ENCODE assay signal across 8 cellular contexts in the genomic region with DNA sequence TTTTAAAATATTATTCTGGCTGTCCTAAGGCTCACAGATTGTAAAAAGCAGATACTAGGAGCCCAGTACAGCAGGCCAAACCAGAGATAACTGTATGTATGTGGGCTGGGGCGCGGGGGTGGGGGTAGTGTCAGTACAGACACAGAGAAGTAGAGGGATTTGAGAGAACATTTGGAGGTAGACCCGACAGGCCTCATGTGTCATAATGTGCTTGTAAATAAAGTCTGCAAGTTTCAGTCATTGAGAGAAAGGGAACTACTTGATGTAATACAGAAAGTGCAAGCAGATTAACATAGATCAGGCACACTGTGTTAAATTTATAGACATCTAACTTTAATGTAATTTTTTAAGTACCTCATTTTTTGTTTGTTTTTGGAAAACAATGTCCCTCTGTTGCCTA. TPM values are rescaled to one million over a fixed set of nuclear protein-coding genes. Genes with fewer than 3 reads are reported as not detected.
DNase-seq lines count a peak whose midpoint lies in the region; ATAC-seq and TF ChIP-seq lines count a peak whose summit lies in the region.

No MANE protein-coding gene starts in this region.

- DNase-seq in CD4-positive, CD25-positive, alpha-beta regulatory T cell = peak in 1 of 3 donors; percentile 65
- no peak for DNase-seq in activated naive CD8-positive, alpha-beta T cell treated with anti-CD3 and anti-CD28 coated beads, Interleukin-2, amount 10 ng/mL, durations not matched to agents 7 days and 5 days
- DNase-seq in DMS 273 treated with DMSO at 0.1 percent for 48 hours (lab: John Stamatoyannopoulos, UW) = no peak
- DNase-seq in SJCRH30 = no peak
- no peak for DNase-seq in DMS53 (lab: John Stamatoyannopoulos, UW)

- H3K9me3 Mint-ChIP-seq in CD4-positive, CD25-positive, alpha-beta regulatory T cell = no peaks in the 10 kb centered on the region
- H3K9me3 Mint-ChIP-seq in activated naive CD8-positive, alpha-beta T cell treated with anti-CD3 and anti-CD28 coated beads, Interleukin-2, amount 10 ng/mL, durations not matched to agents 7 days and 5 days = no peaks in the 10 kb centered on the region

- peak; percentile 28 to 30 for ATAC-seq in CD4-positive, CD25-positive, alpha-beta regulatory T cell (ENCODE audit: low read depth in 2 of 2)
- ATAC-seq in GM19467 (IDR thresholded peaks at IDR 0.05; ENCODE audit: unreplicated experiment) = peak; percentile 70
- peak; percentile 68 for ATAC-seq in HG03460 (IDR thresholded peaks at IDR 0.05; ENCODE audit: unreplicated experiment)
- peak; percentile 22 for ATAC-seq in activated naive CD8-positive, alpha-beta T cell treated with anti-CD3 and anti-CD28 coated beads, Interleukin-2, amount 10 ng/mL, durations not matched to agents 7 days and 5 days (ENCODE audit: low read depth)
- ATAC-seq in SK-N-SH treated with all-trans-retinoic acid at 6 μM for 48 hours = no peak

- no peaks in the 10 kb centered on the region for H3K9me3 ChIP-seq in CD4-positive, CD25-positive, alpha-beta regulatory T cell (ENCODE audit: control insufficient read depth in 2 of 2, low read length in 2 of 2)
- no peaks in the 10 kb centered on the region for H3K9me3 ChIP-seq in SJCRH30 (replicated peaks)

- H3K4me1 Mint-ChIP-seq in CD4-positive, CD25-positive, alpha-beta regulatory T cell = peaks cover 17 to 42% (median 31%) of the 10 kb centered on the region in 4 donors
- peaks cover 22% of the 10 kb centered on the region for H3K4me1 Mint-ChIP-seq in activated naive CD8-positive, alpha-beta T cell treated with anti-CD3 and anti-CD28 coated beads, Interleukin-2, amount 10 ng/mL, durations not matched to agents 7 days and 5 days

- no peaks in the 10 kb centered on the region for H3K27me3 Mint-ChIP-seq in CD4-positive, CD25-positive, alpha-beta regulatory T cell
- H3K27me3 Mint-ChIP-seq in activated naive CD8-positive, alpha-beta T cell treated with anti-CD3 and anti-CD28 coated beads, Interleukin-2, amount 10 ng/mL, durations not matched to agents 7 days and 5 days = no peaks in the 10 kb centered on the region

- H3K36me3 ChIP-seq in CD4-positive, CD25-positive, alpha-beta regulatory T cell (ENCODE audit: control insufficient read depth, insufficient read depth, low read length) = no peaks in the 10 kb centered on the region
- H3K36me3 ChIP-seq in SJCRH30 = no peaks in the 10 kb centered on the region

- peak overlapping the region in 3 of 4 donors; percentile 4 to 40 (median 4) for H3K4me3 Mint-ChIP-seq in CD4-positive, CD25-positive, alpha-beta regulatory T cell
- H3K4me3 Mint-ChIP-seq in activated naive CD8-positive, alpha-beta T cell treated with anti-CD3 and anti-CD28 coated beads, Interleukin-2, amount 10 ng/mL, durations not matched to agents 7 days and 5 days = no peak overlapping the region

- H3K4me1 ChIP-seq in CD4-positive, CD25-positive, alpha-beta regulatory T cell (ENCODE audit: control insufficient read depth, insufficient read depth, low read length, poor library complexity, severe bottlenecking) = peaks cover 26% of the 10 kb centered on the region
- no peaks in the 10 kb centered on the region for H3K4me1 ChIP-seq in SJCRH30

- no peaks in the 10 kb centered on the region for H3K36me3 Mint-ChIP-seq in CD4-positive, CD25-positive, alpha-beta regulatory T cell
- peaks cover 2% of the 10 kb centered on the region for H3K36me3 Mint-ChIP-seq in activated naive CD8-positive, alpha-beta T cell treated with anti-CD3 and anti-CD28 coated beads, Interleukin-2, amount 10 ng/mL, durations not matched to agents 7 days and 5 days

- no peak overlapping the region for H3K27ac ChIP-seq in CD4-positive, CD25-positive, alpha-beta regulatory T cell (ENCODE audit: insufficient read depth, low read length, poor library complexity, severe bottlenecking)
- no peak overlapping the region for H3K27ac ChIP-seq in SJCRH30

- no peaks in the 10 kb centered on the region for H3K27me3 ChIP-seq in CD4-positive, CD25-positive, alpha-beta regulatory T cell (ENCODE audit: control insufficient read depth, insufficient read depth, low read length)
- H3K27me3 ChIP-seq in SJCRH30 = no peaks in the 10 kb centered on the region

- POLR2A ChIA-PET in activated naive CD8-positive, alpha-beta T cell treated with anti-CD3 and anti-CD28 coated beads, Interleukin-2, amount 10 ng/mL, durations not matched to agents 7 days and 5 days (lab: Charles Lee) = no interaction called here

- peak overlapping the region in 2 of 3 donors; percentile 48 to 51 for H3K27ac Mint-ChIP-seq in CD4-positive, CD25-positive, alpha-beta regulatory T cell
- H3K27ac Mint-ChIP-seq in activated naive CD8-positive, alpha-beta T cell treated with anti-CD3 and anti-CD28 coated beads, Interleukin-2, amount 10 ng/mL, durations not matched to agents 7 days and 5 days = peak overlapping the region; percentile 51

- peak overlapping the region; percentile 21 for H3K4me3 ChIP-seq in CD4-positive, CD25-positive, alpha-beta regulatory T cell (ENCODE audit: low read depth, low read length)
- no peak overlapping the region for H3K4me3 ChIP-seq in SJCRH30

TF ChIP-seq in SK-N-SH treated with all-trans-retinoic acid at 6 μM for 48 hours, 23 proteins besides CTCF, POLR2A, EP300 and RAD21 (continues in another document):
- TF ChIP-seq SNAI2 (CRISPR knock-in tag; IDR thresholded peaks at IDR 0.05) = no peak
- TF ChIP-seq TOX (CRISPR knock-in tag; IDR thresholded peaks at IDR 0.05; ENCODE audit: borderline replicate concordance) = no peak
- no peak for TF ChIP-seq CSDC2 (CRISPR knock-in tag; IDR thresholded peaks at IDR 0.05)
- TF ChIP-seq, protein P1, sequence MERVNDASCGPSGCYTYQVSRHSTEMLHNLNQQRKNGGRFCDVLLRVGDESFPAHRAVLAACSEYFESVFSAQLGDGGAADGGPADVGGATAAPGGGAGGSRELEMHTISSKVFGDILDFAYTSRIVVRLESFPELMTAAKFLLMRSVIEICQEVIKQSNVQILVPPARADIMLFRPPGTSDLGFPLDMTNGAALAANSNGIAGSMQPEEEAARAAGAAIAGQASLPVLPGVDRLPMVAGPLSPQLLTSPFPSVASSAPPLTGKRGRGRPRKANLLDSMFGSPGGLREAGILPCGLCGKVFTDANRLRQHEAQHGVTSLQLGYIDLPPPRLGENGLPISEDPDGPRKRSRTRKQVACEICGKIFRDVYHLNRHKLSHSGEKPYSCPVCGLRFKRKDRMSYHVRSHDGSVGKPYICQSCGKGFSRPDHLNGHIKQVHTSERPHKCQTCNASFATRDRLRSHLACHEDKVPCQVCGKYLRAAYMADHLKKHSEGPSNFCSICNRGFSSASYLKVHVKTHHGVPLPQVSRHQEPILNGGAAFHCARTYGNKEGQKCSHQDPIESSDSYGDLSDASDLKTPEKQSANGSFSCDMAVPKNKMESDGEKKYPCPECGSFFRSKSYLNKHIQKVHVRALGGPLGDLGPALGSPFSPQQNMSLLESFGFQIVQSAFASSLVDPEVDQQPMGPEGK (CRISPR knock-in tag; IDR thresholded peaks at IDR 0.05; ENCODE audit: borderline replicate concordance) = no peak
- no peak for TF ChIP-seq PPARA (CRISPR knock-in tag; IDR thresholded peaks at IDR 0.05; ENCODE audit: borderline replicate concordance)
- TF ChIP-seq TSHZ2 (CRISPR knock-in tag; IDR thresholded peaks at IDR 0.05) = no peak
- no peak for TF ChIP-seq ZNF565 (CRISPR knock-in tag; conservative IDR thresholded peaks at IDR 0.05; ENCODE audit: low read depth)
- no peak for TF ChIP-seq ARNTL (CRISPR knock-in tag; IDR thresholded peaks at IDR 0.05; ENCODE audit: borderline replicate concordance, low read depth)
- no peak for TF ChIP-seq ZC3H10 (CRISPR knock-in tag; IDR thresholded peaks at IDR 0.05)
- TF ChIP-seq RARB (CRISPR knock-in tag; IDR thresholded peaks at IDR 0.05) = no peak

RNA-seq across cellular contexts. Expression of gene POLI, which starts 7.4 kb away (rescaled TPM):
- total RNA-seq in CD4-positive, CD25-positive, alpha-beta regulatory T cell = 16.6 TPM
- 1 to 10 TPM; 4.1 to 8.4 (median 6.1) TPM for polyA plus RNA-seq in CD4-positive, CD25-positive, alpha-beta regulatory T cell
- total RNA-seq in activated naive CD8-positive, alpha-beta T cell treated with anti-CD3 and anti-CD28 coated beads, Interleukin-2, amount 10 ng/mL, durations not matched to agents 7 days and 5 days = 10 to 100 TPM; 21.9 to 24.3 TPM
- total RNA-seq in SJCRH30 (2014; rRNA removed; shearing (Covaris generic)) = 16.1 and 16.5 TPM in 2 replicates

RNA-seq across cellular contexts. Expression of gene MBD2, which starts 37.4 kb away (rescaled TPM):
- total RNA-seq in CD4-positive, CD25-positive, alpha-beta regulatory T cell = 132 TPM
- 10 to 100 TPM in 3 of 4 donors, 1 to 10 TPM in 1; 8.4 to 26.8 (median 18.5) TPM for polyA plus RNA-seq in CD4-positive, CD25-positive, alpha-beta regulatory T cell
- total RNA-seq in activated naive CD8-positive, alpha-beta T cell treated with anti-CD3 and anti-CD28 coated beads, Interleukin-2, amount 10 ng/mL, durations not matched to agents 7 days and 5 days = 100 to 1,000 TPM in 1 of 2 experiments, 10 to 100 TPM in 1; 96.3 to 104 TPM
- total RNA-seq in SJCRH30 (2014; rRNA removed; shearing (Covaris generic)) = 18.5 and 18.8 TPM in 2 replicates
